ENCODE assay signal across 7 cellular contexts in the genomic region with DNA sequence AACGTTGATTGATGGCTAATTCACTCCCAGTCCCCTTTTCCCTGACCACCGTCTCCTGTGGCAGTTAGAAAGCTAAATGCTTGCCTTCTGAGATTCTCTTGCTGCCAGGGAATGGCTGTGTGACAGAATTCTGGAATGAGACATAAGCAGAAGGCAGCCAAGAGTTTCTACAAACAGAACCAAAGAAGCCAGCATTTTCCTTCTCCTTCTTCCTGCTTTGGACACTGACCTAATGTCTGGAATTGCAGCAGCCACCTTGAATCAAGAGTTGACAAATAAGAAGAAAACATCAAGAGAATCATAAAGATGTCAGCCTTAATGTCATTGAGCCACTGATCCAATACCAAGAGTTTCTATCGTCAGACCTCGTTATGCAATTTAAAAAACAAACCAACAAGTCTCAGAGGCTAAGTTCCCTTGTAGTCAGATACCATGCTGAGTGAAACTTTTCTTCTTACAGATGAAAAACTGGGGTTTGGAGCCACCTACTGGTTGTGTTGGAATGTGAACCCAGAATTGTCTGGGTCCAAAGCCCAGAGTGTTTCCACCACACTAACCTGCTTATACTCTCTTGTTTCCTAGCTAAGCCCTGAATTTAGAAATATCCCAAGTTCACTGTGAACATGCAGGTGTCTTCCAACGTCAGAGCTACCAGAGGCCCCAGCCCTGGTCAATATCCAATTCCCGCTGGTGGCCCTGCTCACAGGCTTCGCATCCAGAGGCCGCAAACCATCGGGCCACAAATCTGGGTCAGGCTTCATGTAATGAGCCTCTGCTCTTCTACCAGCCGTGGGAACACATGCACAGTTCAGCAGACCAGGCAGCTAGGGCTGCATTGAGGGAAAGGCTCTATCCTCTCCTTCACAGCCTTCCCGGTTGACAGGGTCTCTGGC. TPM values are rescaled to one million over a fixed set of nuclear protein-coding genes. Genes with fewer than 3 reads are reported as not detected.
A peak's percentile ranks its signal among the peaks of the same experiment; 100 is the strongest.
DNase-seq lines count a peak whose midpoint lies in the region; ATAC-seq, FAIRE-seq and TF ChIP-seq lines count a peak whose summit lies in the region.

No MANE protein-coding gene starts in this region.

- ATAC-seq in HG03159 (IDR thresholded peaks at IDR 0.05; ENCODE audit: unreplicated experiment) (peak; percentile 57), memory B cell (ENCODE audit: low read depth) (peak; percentile 77)
- peak; percentile 82 for ATAC-seq in effector memory CD8-positive, alpha-beta T cell (replicated peaks)

- peaks cover 0 to 3% of the 10 kb centered on the region in 2 donors for H3K4me1 Mint-ChIP-seq in effector memory CD8-positive, alpha-beta T cell (ENCODE audit: low read depth in 2 of 2)
- peaks cover 12% of the 10 kb centered on the region for H3K4me1 Mint-ChIP-seq in memory B cell

- no peak overlapping the region for H3K4me3 Mint-ChIP-seq in effector memory CD8-positive, alpha-beta T cell
- no peak overlapping the region for H3K4me3 Mint-ChIP-seq in memory B cell

- FAIRE-seq in GM12891 (lab: Jason Lieb, UNC), result no peak

- peak; percentile 15 for DNase-seq in GM12891 (ENCODE audit: insufficient read length, low spot score)
- peak; percentile 10 for DNase-seq in NCI-H526 treated with DMSO at 0.1 percent for 48 hours (lab: John Stamatoyannopoulos, UW)
- DNase-seq in activated CD4-positive, alpha-beta T cell treated with anti-CD3 and anti-CD28 coated beads, Interleukin-2, amount 50 U/mL, for 1 hour, result peak; percentile 55
- DNase-seq in effector memory CD8-positive, alpha-beta T cell, result peak; percentile 52 to 68 (median 55)
- peak; percentile 54 to 68 for DNase-seq in memory B cell (ENCODE audit: low spot score in 2 of 2)
- DNase-seq in stimulated activated CD8-positive, alpha-beta memory T cell treated with anti-CD3 and anti-CD28 coated beads, Interleukin-4, amount 100 ng/mL, for 48 hours, result peak; percentile 69

- no peaks in the 10 kb centered on the region for H3K9me3 Mint-ChIP-seq in effector memory CD8-positive, alpha-beta T cell
- no peaks in the 10 kb centered on the region for H3K9me3 Mint-ChIP-seq in memory B cell

- peaks cover 3% of the 10 kb centered on the region for H3K36me3 Mint-ChIP-seq in effector memory CD8-positive, alpha-beta T cell (ENCODE audit: insufficient read depth)
- no peaks in the 10 kb centered on the region for H3K36me3 Mint-ChIP-seq in memory B cell

- H3K27ac Mint-ChIP-seq in effector memory CD8-positive, alpha-beta T cell, result peak overlapping the region in 1 of 2 donors; percentile 55
- no peak overlapping the region for H3K27ac Mint-ChIP-seq in memory B cell

- H3K27me3 Mint-ChIP-seq in effector memory CD8-positive, alpha-beta T cell, result no peaks in the 10 kb centered on the region
- H3K27me3 Mint-ChIP-seq in memory B cell, result peaks cover 5% of the 10 kb centered on the region

- no peak for TF ChIP-seq POLR2A in GM12891 (IDR thresholded peaks at IDR 0.05; ENCODE audit: low read depth, low read length)

TF ChIP-seq in GM12891, 5 proteins besides CTCF, POLR2A, EP300 and RAD21:
- TF ChIP-seq SPI1 (IDR thresholded peaks at IDR 0.05; ENCODE audit: low read depth, low read length), result no peak
- no peak for TF ChIP-seq POLR2AphosphoS5 (IDR thresholded peaks at IDR 0.05; ENCODE audit: low read depth, low read length)
- TF ChIP-seq PAX5 (IDR thresholded peaks at IDR 0.05; ENCODE audit: insufficient read depth, low read length, severe bottlenecking), result no peak
- no peak for TF ChIP-seq POU2F2 (IDR thresholded peaks at IDR 0.05; ENCODE audit: low read depth, low read length)
- no peak for TF ChIP-seq TAF1 (IDR thresholded peaks at IDR 0.05; ENCODE audit: low read depth, low read length)

RNA-seq across cellular contexts. Expression of a gene that starts 42.5 kb away (rescaled TPM):
- 0.63 TPM for polyA plus RNA-seq in GM12891 (2012; ENCODE audit: low read depth, missing spikeins)

Comparison
In these comparisons a context has a peak if more than half of its experiments do, and no peak if none do; other contexts are left out.
1. Peak in every context shown above with its lines: DNase-seq and ATAC-seq.
2. DNase-seq: peak in every context shown above with its lines; median percentile 69 in stimulated activated CD8-positive, alpha-beta memory T cell treated with anti-CD3 and anti-CD28 coated beads, Interleukin-4, amount 100 ng/mL, for 48 hours; 61 in memory B cell; 55 in activated CD4-positive, alpha-beta T cell treated with anti-CD3 and anti-CD28 coated beads, Interleukin-2, amount 50 U/mL, for 1 hour; 55 in effector memory CD8-positive, alpha-beta T cell; 15 in GM12891; 10 in NCI-H526 treated with DMSO at 0.1 percent for 48 hours.